31 cellular contexts compared by ENCODE assay signal in the genomic region with DNA sequence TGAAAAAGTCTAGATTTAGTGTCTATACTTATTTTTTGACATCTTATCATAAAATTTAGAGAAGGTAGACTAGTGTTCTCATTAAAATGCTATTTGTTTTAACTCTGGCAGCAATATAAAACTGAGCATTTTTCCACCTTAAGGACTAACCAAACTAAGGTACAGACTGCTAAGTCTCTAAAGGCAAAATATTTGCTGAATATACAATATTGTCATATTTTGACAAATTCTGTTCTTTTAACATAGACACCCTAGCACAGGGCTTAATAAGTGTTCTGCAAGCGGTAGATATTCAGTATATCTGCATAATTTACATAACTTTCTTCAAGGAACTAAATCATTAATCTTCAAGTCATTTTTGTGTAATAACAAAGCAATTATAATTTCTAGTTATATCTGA. TPM values are rescaled to one million over a fixed set of nuclear protein-coding genes. Genes with fewer than 3 reads are reported as not detected.
"Had no signal": no experiment of that assay in that cellular context is flagged by ENCODE, and none has a peak within 500 bp of the region (broad histone marks: within the 10 kb centered on the region; RNA-seq: fewer than 3 reads in every experiment).

No MANE protein-coding gene starts in this region.

- H3K36me3 Mint-ChIP-seq: naive thymus-derived CD8-positive, alpha-beta T cell; stimulated activated effector memory CD8-positive, alpha-beta T cell treated with anti-CD3 and anti-CD28 coated beads, Interleukin-12 subunit alpha, Interleukin-12 subunit beta, amount 100 ng/mL, for 72 hours had no signal

- H3K9me3 Mint-ChIP-seq: naive thymus-derived CD8-positive, alpha-beta T cell; nephron; neural crest cell; stimulated activated effector memory CD8-positive, alpha-beta T cell treated with anti-CD3 and anti-CD28 coated beads, Interleukin-12 subunit alpha, Interleukin-12 subunit beta, amount 100 ng/mL, for 72 hours; stimulated activated naive CD8-positive, alpha-beta T cell treated with anti-CD3 and anti-CD28 coated beads, Interleukin-15, Interleukin-2, amounts not matched to agents 100 ng/mL and 50 ng/mL, for 24 hours had no signal

- H3K36me3 ChIP-seq: lower lobe of right lung, pancreas, prostate gland, sigmoid colon, spleen, suprapubic skin, thoracic aorta, tibial artery, upper lobe of right lung had no signal

- DNase-seq: hippocampal formation; kidney glomerular epithelial cell; left cardiac atrium; left ventricle myocardium superior; lower lobe of right lung; mammary epithelial cell; mesenchymal stem cell; naive thymus-derived CD8-positive, alpha-beta T cell; nucleus accumbens; pancreas; posterior cingulate gyrus; retina; right cardiac atrium; sigmoid colon; small intestine; spleen; stimulated activated CD4-positive, alpha-beta T cell treated with anti-CD3 and anti-CD28 coated beads, Interleukin-4, amount 100 ng/mL, for 24 hours; stimulated activated naive CD4-positive, alpha-beta T cell; tibial artery; trophoblast cell; upper lobe of right lung had no signal

- H3K4me1 ChIP-seq: pancreas, prostate gland, sigmoid colon, spleen, suprapubic skin, tibial artery, upper lobe of right lung had no signal

- H3K9me3 ChIP-seq: lower lobe of right lung, pancreas, prostate gland, sigmoid colon, spleen, suprapubic skin, thoracic aorta, tibial artery, upper lobe of right lung had no signal

- FAIRE-seq: keratinocyte, pancreas, small intestine, urothelium cell line had no signal

- H3K4me1 Mint-ChIP-seq: naive thymus-derived CD8-positive, alpha-beta T cell; stimulated activated effector memory CD8-positive, alpha-beta T cell treated with anti-CD3 and anti-CD28 coated beads, Interleukin-12 subunit alpha, Interleukin-12 subunit beta, amount 100 ng/mL, for 72 hours had no signal

- H3K27ac Mint-ChIP-seq: naive thymus-derived CD8-positive, alpha-beta T cell; nephron; stimulated activated effector memory CD8-positive, alpha-beta T cell treated with anti-CD3 and anti-CD28 coated beads, Interleukin-12 subunit alpha, Interleukin-12 subunit beta, amount 100 ng/mL, for 72 hours; stimulated activated naive CD8-positive, alpha-beta T cell treated with anti-CD3 and anti-CD28 coated beads, Interleukin-15, Interleukin-2, amounts not matched to agents 100 ng/mL and 50 ng/mL, for 24 hours had no signal

- H3K4me3 Mint-ChIP-seq: naive thymus-derived CD8-positive, alpha-beta T cell; nephron; neural crest cell; stimulated activated effector memory CD8-positive, alpha-beta T cell treated with anti-CD3 and anti-CD28 coated beads, Interleukin-12 subunit alpha, Interleukin-12 subunit beta, amount 100 ng/mL, for 72 hours; stimulated activated naive CD8-positive, alpha-beta T cell treated with anti-CD3 and anti-CD28 coated beads, Interleukin-15, Interleukin-2, amounts not matched to agents 100 ng/mL and 50 ng/mL, for 24 hours had no signal

- H3K27ac ChIP-seq: lower lobe of right lung, pancreas, prostate gland, sigmoid colon, spleen, suprapubic skin, thoracic aorta, tibial artery, upper lobe of right lung had no signal

- ATAC-seq: left cardiac atrium; left lobe of liver; left ventricle myocardium superior; naive thymus-derived CD8-positive, alpha-beta T cell; pancreas; right cardiac atrium; stimulated activated effector memory CD8-positive, alpha-beta T cell treated with anti-CD3 and anti-CD28 coated beads, Interleukin-12 subunit alpha, Interleukin-12 subunit beta, amount 100 ng/mL, for 72 hours had no signal

- H3K4me3 ChIP-seq: lower lobe of right lung, pancreas, prostate gland, sigmoid colon, spleen, suprapubic skin, thoracic aorta, tibial artery, upper lobe of right lung had no signal

- H3K27me3 ChIP-seq: pancreas, sigmoid colon, spleen, suprapubic skin, tibial artery, upper lobe of right lung had no signal

RNA-seq across cellular contexts. Expression of a gene that starts 8.6 kb away (rescaled TPM):
- total RNA-seq: left ventricle myocardium superior, sigmoid colon, thoracic aorta had no signal
